In genomic region chr6:27374824-27375612, GRCh38 we compare ENCODE assay signal across 2 cellular contexts.
TF ChIP-seq lines count a peak whose summit lies in the region.

No MANE protein-coding gene starts in this region.

TF ChIP-seq in A549, 52 proteins besides CTCF, POLR2A, EP300 and RAD21 (continued from another document):
- TF ChIP-seq MAX (IDR thresholded peaks at IDR 0.05): no peak
- no peak for TF ChIP-seq CHD4 (IDR thresholded peaks at IDR 0.05; ENCODE audit: borderline replicate concordance)
- TF ChIP-seq HEYL (CRISPR knock-in tag; IDR thresholded peaks at IDR 0.05): no peak
- no peak for TF ChIP-seq KDM5A (IDR thresholded peaks at IDR 0.05)
- TF ChIP-seq PBX3 (IDR thresholded peaks at IDR 0.05): no peak
- no peak for TF ChIP-seq HOXB13 (CRISPR knock-in tag; IDR thresholded peaks at IDR 0.05; ENCODE audit: low read depth)
- no peak for TF ChIP-seq ZNF302 (CRISPR knock-in tag; IDR thresholded peaks at IDR 0.05)
- TF ChIP-seq HDAC2 (IDR thresholded peaks at IDR 0.05): no peak
- no peak for TF ChIP-seq JUNB (IDR thresholded peaks at IDR 0.05)

TF ChIP-seq in liver, 16 proteins besides CTCF, POLR2A, EP300 and RAD21 (continued from another document):
- TF ChIP-seq REST (IDR thresholded peaks at IDR 0.05) (no peak), MAX (IDR thresholded peaks at IDR 0.05) (no peak), EGR1 (IDR thresholded peaks at IDR 0.05; ENCODE audit: low read depth in 2 of 2) (no peak), GABPA (IDR thresholded peaks at IDR 0.05 in 1 of 2, conservative IDR thresholded peaks at IDR 0.05 in 1 of 2) (no peak), NR2F2 (IDR thresholded peaks at IDR 0.05) (no peak), TAF1 (conservative IDR thresholded peaks at IDR 0.05) (no peak), SP1 (IDR thresholded peaks at IDR 0.05) (no peak)
